11 cellular contexts compared by ENCODE assay signal in genomic region chr17:82317394-82318168, GRCh38. TPM values are rescaled to one million over a fixed set of nuclear protein-coding genes. Genes with fewer than 3 reads are reported as not detected.
DNase-seq lines count a peak whose midpoint lies in the region; ATAC-seq and TF ChIP-seq lines count a peak whose summit lies in the region.
"Had no signal": no experiment of that assay in that cellular context is flagged by ENCODE, and none has a peak within 500 bp of the region (broad histone marks: within the 10 kb centered on the region; RNA-seq: fewer than 3 reads in every experiment).

Gene CD7 (minus strand): TSS chr17:82317608. CDS start chr17:82317495, 113 bp downstream.

- H3K36me3 ChIP-seq in KOPT-K1 (ENCODE audit: insufficient read depth, low read length), result peaks cover 22% of the 10 kb centered on the region; the same call in 1 of the 2 replicates
- H3K36me3 ChIP-seq in thyroid gland, result no peaks in the 10 kb centered on the region

- H3K27me3 ChIP-seq in thyroid gland, result no peaks in the 10 kb centered on the region

- TF ChIP-seq POLR2A in thyroid gland (IDR thresholded peaks at IDR 0.05), result no peak

- 86 to 94% methylated on average over 11 to 16 of the region's 26 CpGs for WGBS in thyroid gland, 2 donors

- intact Hi-C loops in thyroid gland (cut with DNase I), result no loop called here

- no peak within 1 kb of the TSS for H3K4me3 ChIP-seq in thyroid gland (replicated peaks in 1 of 3)

- TF ChIP-seq CTCF in thyroid gland (IDR thresholded peaks at IDR 0.05), result no peak

- ATAC-seq in HG03565 (IDR thresholded peaks at IDR 0.05; ENCODE audit: unreplicated experiment) (no peak), GM18907 (IDR thresholded peaks at IDR 0.05; ENCODE audit: unreplicated experiment) (no peak), HG02759 (IDR thresholded peaks at IDR 0.05; ENCODE audit: unreplicated experiment) (no peak)

- H3K27ac ChIP-seq in KOPT-K1 (ENCODE audit: low read depth, low read length, poor library complexity, severe bottlenecking) (peak within 1 kb of the TSS; percentile 80), thyroid gland (no peak within 1 kb of the TSS)

- H3K4me1 ChIP-seq in thyroid gland, result peaks cover 0 to 5% of the 10 kb centered on the region in 2 donors

- H3K9me3 ChIP-seq in KOPT-K1 (ENCODE audit: insufficient read depth, low read length, poor library complexity, severe bottlenecking), result peaks cover 6% of the 10 kb centered on the region
- H3K9me3 ChIP-seq in thyroid gland, result no peaks in the 10 kb centered on the region

- DNase-seq in activated CD8-positive, alpha-beta memory T cell treated with anti-CD3 and anti-CD28 coated beads for 24 hours, result peak; percentile 88
- peak; percentile 63 for DNase-seq in central memory CD4-positive, alpha-beta T cell
- DNase-seq in stimulated activated CD4-positive, alpha-beta T cell treated with anti-CD3 and anti-CD28 coated beads, Interleukin-4, amount 100 ng/mL, for 1 hour, result peak; percentile 71
- no peak for DNase-seq in thyroid gland
- DNase-seq: Calu3, KG1 had no signal

RNA-seq across cellular contexts. Expression of gene CD7, which starts in this region (rescaled TPM):
- total RNA-seq in thyroid gland, result 1 to 10 TPM in 2 of 4 donors, under 1 TPM in 1, not detected in 1; 0.45 to 3.0 (median 2.5) TPM
- total RNA-seq: Calu3, dermis microvascular lymphatic vessel endothelial cell had no signal

Comparison
In these comparisons a context has a peak if more than half of its experiments do, and no peak if none do; other contexts are left out.
1. DNase-seq: peak in activated CD8-positive, alpha-beta memory T cell treated with anti-CD3 and anti-CD28 coated beads for 24 hours (single experiment), central memory CD4-positive, alpha-beta T cell (single experiment) and stimulated activated CD4-positive, alpha-beta T cell treated with anti-CD3 and anti-CD28 coated beads, Interleukin-4, amount 100 ng/mL, for 1 hour (single experiment); none in thyroid gland (0 of 2).